Comparison of ENCODE assay signal across 8 cellular contexts in the genomic region with DNA sequence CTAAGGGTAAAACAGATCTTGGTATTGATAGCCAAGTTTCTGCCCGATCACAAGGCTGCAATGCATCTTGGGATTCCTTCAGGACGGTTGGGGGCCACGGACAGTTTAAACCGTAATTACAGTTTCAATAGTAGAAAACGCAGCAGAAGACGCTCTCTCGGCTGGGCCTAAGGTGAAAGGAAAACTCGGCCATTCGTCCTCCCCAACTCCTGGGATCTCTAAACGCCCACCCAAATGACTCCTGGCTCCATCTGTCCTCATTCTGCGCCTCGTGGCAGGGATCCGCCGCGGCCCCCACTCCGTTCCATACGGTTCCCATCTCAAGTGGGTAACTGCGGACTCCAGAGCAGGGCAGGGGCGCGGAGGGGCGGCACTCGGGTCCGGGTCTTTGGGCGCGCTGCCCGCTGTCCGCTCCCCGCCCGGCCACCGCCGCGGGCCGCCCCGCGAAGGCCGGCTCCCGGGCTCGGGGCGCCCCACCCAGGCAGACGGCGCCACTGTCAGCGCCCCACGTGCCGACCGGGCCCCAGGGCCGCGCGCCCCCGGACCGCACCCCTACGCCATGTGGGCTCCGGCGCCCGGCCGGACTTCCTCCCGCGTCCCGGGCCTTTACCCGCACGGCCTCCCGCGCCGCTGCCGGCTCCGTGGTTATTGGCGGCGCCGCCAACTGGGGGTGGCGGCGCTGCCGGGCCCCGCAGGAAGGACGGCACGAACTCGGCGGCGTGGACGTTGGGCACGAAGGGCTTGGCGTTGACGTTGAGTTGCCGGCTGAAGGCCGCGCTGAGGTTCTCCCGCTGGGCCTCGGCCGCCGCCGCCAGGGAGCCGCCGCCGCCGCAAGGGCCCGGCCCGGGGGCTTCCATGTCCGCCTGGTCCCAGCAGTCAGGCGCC. TPM values are rescaled to one million over a fixed set of nuclear protein-coding genes. Genes with fewer than 3 reads are reported as not detected.
DNase-seq lines count a peak whose midpoint lies in the region; ATAC-seq and TF ChIP-seq lines count a peak whose summit lies in the region.

No MANE protein-coding gene starts in this region.

- intact Hi-C loops in Panc1 (cut with micrococcal nuclease; ENCODE audit: unreplicated experiment) (no loop called here), aorta (cut with DNase I) (no loop called here)

- peaks cover 34% of the 10 kb centered on the region for H3K4me1 ChIP-seq in Panc1 (ENCODE audit: control insufficient read depth, insufficient read depth, low read length)
- peaks cover 21% of the 10 kb centered on the region for H3K4me1 ChIP-seq in cardiac muscle cell (ENCODE audit: low read depth)
- peaks cover 20% of the 10 kb centered on the region for H3K4me1 ChIP-seq in parathyroid adenoma
- peaks cover 6 to 8% of the 10 kb centered on the region in 2 donors for H3K4me1 ChIP-seq in aorta (ENCODE audit: control insufficient read depth in 1 of 2, insufficient read depth in 2 of 2, low read length in 2 of 2)

- no peaks in the 10 kb centered on the region for H3K9me3 Mint-ChIP-seq in activated naive CD4-positive, alpha-beta T cell treated with anti-CD3 and anti-CD28 coated beads, Interleukin-2, amount 50 U/mL, for 72 hours

- H3K9me3 ChIP-seq in Panc1 (ENCODE audit: control insufficient read depth, insufficient read depth, low read depth, low read length) (no peaks in the 10 kb centered on the region), cardiac muscle cell (ENCODE audit: low read depth) (no peaks in the 10 kb centered on the region), parathyroid adenoma (ENCODE audit: control insufficient read depth, low read length) (no peaks in the 10 kb centered on the region), aorta (ENCODE audit: control insufficient read depth, low read length) (no peaks in the 10 kb centered on the region)

- peak overlapping the region; percentile 87 for H3K27ac ChIP-seq in 22Rv1
- peak overlapping the region; percentile 93 for H3K27ac ChIP-seq in Panc1 (ENCODE audit: low read length)
- peak overlapping the region; percentile 87 for H3K27ac ChIP-seq in cardiac muscle cell
- H3K27ac ChIP-seq in parathyroid adenoma: peak overlapping the region; percentile 78
- H3K27ac ChIP-seq in aorta (ENCODE audit: low read depth in 1 of 2, low read length in 2 of 2): peak overlapping the region; percentile 40 to 61

- whole genome bisulfite sequencing in aorta, 2 donors: 0% methylated on average over 93 to 97 of the region's 97 CpGs

- BruUV-seq in Panc1 (replicated peaks; lab: Mats Ljungman, UMichigan): no TSS peak

- peaks cover 35% of the 10 kb centered on the region for H3K79me2 ChIP-seq in parathyroid adenoma

- H3K36me3 ChIP-seq in Panc1 (ENCODE audit: control insufficient read depth, insufficient read depth, low read length) (0 out of 2 replicates have a peak, but pooled peaks cover 4% of the 10 kb centered on the region), cardiac muscle cell (no peaks in the 10 kb centered on the region), parathyroid adenoma (ENCODE audit: control insufficient read depth, insufficient read depth, low read length) (no peaks in the 10 kb centered on the region), aorta (ENCODE audit: control insufficient read depth in 1 of 2, insufficient read depth in 2 of 2, low read length in 1 of 2) (no peaks in the 10 kb centered on the region)

- in situ Hi-C loops in Panc1 (cut with HindIII; ENCODE audit: low pct_unique_long_range_greater_than_20kb, low sequenced_read_pairs): no loop called here

- ATAC-seq in GM18511 (IDR thresholded peaks at IDR 0.05; ENCODE audit: unreplicated experiment) (peak; percentile 43), HG03039 (IDR thresholded peaks at IDR 0.05; ENCODE audit: unreplicated experiment) (peak; percentile 23), Panc1 (peak; percentile 7), aorta (ENCODE audit: low FRiP score) (peak; percentile 31)
- peak; percentile 16 to 35 for ATAC-seq in activated naive CD4-positive, alpha-beta T cell treated with anti-CD3 and anti-CD28 coated beads, Interleukin-2, amount 50 U/mL, for 72 hours

- DNase-seq in Panc1 (ENCODE audit: low read depth, low spot score) (no peak), cardiac muscle cell (ENCODE audit: low read depth in 1 of 2, low spot score in 1 of 2) (peak; percentile 33 to 69), aorta (peak; percentile 71 to 83)
- peak; percentile 40 to 62 for DNase-seq in activated naive CD4-positive, alpha-beta T cell treated with anti-CD3 and anti-CD28 coated beads, Interleukin-2, amount 50 U/mL, for 72 hours (ENCODE audit: low spot score in 2 of 2)

- no peaks in the 10 kb centered on the region for H3K27me3 ChIP-seq in Panc1 (ENCODE audit: control insufficient read depth, insufficient read depth, low read length)
- H3K27me3 ChIP-seq in cardiac muscle cell: no peaks in the 10 kb centered on the region
- H3K27me3 ChIP-seq in parathyroid adenoma (ENCODE audit: control insufficient read depth, insufficient read depth, low read length): no peaks in the 10 kb centered on the region
- H3K27me3 ChIP-seq in aorta (ENCODE audit: control insufficient read depth in 1 of 2, insufficient read depth in 2 of 2, low read length in 1 of 2): no peaks in the 10 kb centered on the region

- peak overlapping the region; percentile 34 for H3K9ac ChIP-seq in parathyroid adenoma

- CTCF ChIA-PET in Panc1 (lab: Charles Lee): no interaction called here

- H2AFZ ChIP-seq in parathyroid adenoma: peak overlapping the region; percentile 89

- peak overlapping the region; percentile 77 to 92 for H3K4me3 ChIP-seq in Panc1 (ENCODE audit: low read depth in 2 of 2, low read length in 2 of 2)
- peak overlapping the region; percentile 89 for H3K4me3 ChIP-seq in cardiac muscle cell
- H3K4me3 ChIP-seq in parathyroid adenoma (ENCODE audit: low read depth, low read length): peak overlapping the region; percentile 79
- peak overlapping the region; percentile 86 to 97 for H3K4me3 ChIP-seq in aorta (ENCODE audit: low read length in 2 of 2)

- H3K27ac Mint-ChIP-seq in activated naive CD4-positive, alpha-beta T cell treated with anti-CD3 and anti-CD28 coated beads, Interleukin-2, amount 50 U/mL, for 72 hours: peak overlapping the region; percentile 91 to 93

- peak overlapping the region; percentile 89 for H3K4me2 ChIP-seq in parathyroid adenoma (ENCODE audit: low read length)

- H3K36me3 Mint-ChIP-seq in activated naive CD4-positive, alpha-beta T cell treated with anti-CD3 and anti-CD28 coated beads, Interleukin-2, amount 50 U/mL, for 72 hours: peaks cover 21 to 26% of the 10 kb centered on the region in 2 donors

- TF ChIP-seq CTCF in 22Rv1 (IDR thresholded peaks at IDR 0.05) (peak; percentile 12; the same call in 1 of the 2 replicates), Panc1 (IDR thresholded peaks at IDR 0.05) (no peak), cardiac muscle cell (IDR thresholded peaks at IDR 0.05; ENCODE audit: low read depth, low read length) (no peak), parathyroid adenoma (IDR thresholded peaks at IDR 0.05) (peak; percentile 20)

- POLR2A ChIA-PET in Panc1 (lab: Charles Lee): no interaction called here

RNA-seq across cellular contexts. Expression of a gene that starts 0.8 kb away (rescaled TPM):
- total RNA-seq in Panc1 (2021; ENCODE audit: unreplicated experiment) (194 TPM), cardiac muscle cell (42.1 and 64.6 TPM in 2 replicates), aorta (10 to 100 TPM; 76.7 to 77.7 TPM)
- 78.8 TPM for polyA plus RNA-seq in Panc1 (2012; ENCODE audit: insufficient read length)
- total RNA-seq in activated naive CD4-positive, alpha-beta T cell treated with anti-CD3 and anti-CD28 coated beads, Interleukin-2, amount 50 U/mL, for 72 hours: 100 to 1,000 TPM; 154 to 181 TPM
- polyA plus RNA-seq in cardiac muscle cell (101 and 163 TPM in 2 replicates), aorta (10 to 100 TPM; 28.7 to 38.4 TPM)

RNA-seq across cellular contexts. Expression of a gene that starts 26.8 kb away (rescaled TPM):
- total RNA-seq in Panc1 (2021; ENCODE audit: unreplicated experiment): 10.3 TPM
- 4.5 TPM for polyA plus RNA-seq in Panc1 (2012; ENCODE audit: insufficient read length)
- 10 to 100 TPM; 16.5 to 24.5 TPM for total RNA-seq in activated naive CD4-positive, alpha-beta T cell treated with anti-CD3 and anti-CD28 coated beads, Interleukin-2, amount 50 U/mL, for 72 hours
- 3.5 and 4.8 TPM in 2 replicates for total RNA-seq in cardiac muscle cell
- polyA plus RNA-seq in cardiac muscle cell: 11.3 and 13.0 TPM in 2 replicates
- 10 to 100 TPM; 13.0 to 15.0 TPM for total RNA-seq in aorta
- 1 to 10 TPM in 1 of 2 donors, under 1 TPM in 1; 0.88 to 5.1 TPM for polyA plus RNA-seq in aorta

RNA-seq across cellular contexts. Expression of a gene that starts 50.0 kb away (rescaled TPM):
- total RNA-seq in Panc1 (2021; ENCODE audit: unreplicated experiment): not detected
- polyA plus RNA-seq in Panc1 (2012; ENCODE audit: insufficient read length): not detected
- total RNA-seq in activated naive CD4-positive, alpha-beta T cell treated with anti-CD3 and anti-CD28 coated beads, Interleukin-2, amount 50 U/mL, for 72 hours: not detected
- total RNA-seq in cardiac muscle cell: not detected in 2 replicates
- 0.55 TPM in 1 of 2 replicates, not detected in the other for polyA plus RNA-seq in cardiac muscle cell
- total RNA-seq in aorta: not detected
- polyA plus RNA-seq in aorta: not detected

Comparison
In these comparisons a context has a peak if more than half of its experiments do, and no peak if none do; other contexts are left out.
1. CTCF ChIP-seq: peak in 22Rv1 (single experiment) and parathyroid adenoma (single experiment); none in Panc1 (single experiment) and cardiac muscle cell (single experiment).
2. Peak in every context shown above with its lines, with median percentiles within 50 percentile points of each other: H3K27ac ChIP-seq, ATAC-seq and H3K4me3 ChIP-seq.